Comparison of ENCODE assay signal across 13 cellular contexts in genomic region chr7:103325744-103326143, GRCh38.
"Had no signal": no experiment of that assay in that cellular context is flagged by ENCODE, and none has a peak within 500 bp of the region (broad histone marks: within the 10 kb centered on the region; RNA-seq: fewer than 3 reads in every experiment).

No MANE protein-coding gene starts in this region.

- H3K9me3 ChIP-seq: ascending aorta, thoracic aorta, upper lobe of right lung had no signal

- H3K9me3 Mint-ChIP-seq: activated CD4-positive, alpha-beta T cell treated with anti-CD3 and anti-CD28 coated beads, Interleukin-2, amount 10 ng/mL, durations not matched to agents 7 days and 5 days; immature natural killer cell; natural killer cell treated with Interleukin-12 subunit alpha and Interleukin-12 subunit beta and Interleukin-15 and Interleukin-18, amount 100 ng/mL, for 72 hours had no signal

- H3K27ac ChIP-seq: ascending aorta, thoracic aorta, upper lobe of right lung, WERI-Rb-1 had no signal

- ATAC-seq: natural killer cell treated with Interleukin-12 subunit alpha and Interleukin-12 subunit beta and Interleukin-15 and Interleukin-18, amount 100 ng/mL, for 72 hours; SK-N-SH treated with all-trans-retinoic acid at 6 μM for 48 hours; upper lobe of right lung had no signal

- H3K4me3 ChIP-seq: ascending aorta, thoracic aorta, upper lobe of right lung had no signal

- H3K4me3 Mint-ChIP-seq: activated CD4-positive, alpha-beta T cell treated with anti-CD3 and anti-CD28 coated beads, Interleukin-2, amount 10 ng/mL, durations not matched to agents 7 days and 5 days; immature natural killer cell; natural killer cell treated with Interleukin-12 subunit alpha and Interleukin-12 subunit beta and Interleukin-15 and Interleukin-18, amount 100 ng/mL, for 72 hours had no signal

- H3K4me1 ChIP-seq: ascending aorta, upper lobe of right lung had no signal

- H3K27ac Mint-ChIP-seq: activated CD4-positive, alpha-beta T cell treated with anti-CD3 and anti-CD28 coated beads, Interleukin-2, amount 10 ng/mL, durations not matched to agents 7 days and 5 days; immature natural killer cell had no signal

- H3K27me3 Mint-ChIP-seq: activated CD4-positive, alpha-beta T cell treated with anti-CD3 and anti-CD28 coated beads, Interleukin-2, amount 10 ng/mL, durations not matched to agents 7 days and 5 days; natural killer cell treated with Interleukin-12 subunit alpha and Interleukin-12 subunit beta and Interleukin-15 and Interleukin-18, amount 100 ng/mL, for 72 hours had no signal

- DNase-seq: activated CD4-positive, alpha-beta T cell treated with anti-CD3 and anti-CD28 coated beads, Interleukin-2, amount 10 ng/mL, durations not matched to agents 7 days and 5 days; head of caudate nucleus; immature natural killer cell; nucleus accumbens; stimulated activated CD4-positive, alpha-beta T cell treated with anti-CD3 and anti-CD28 coated beads, Interleukin-4, amount 100 ng/mL, for 4 hours; stimulated activated CD8-positive, alpha-beta memory T cell treated with anti-CD3 and anti-CD28 coated beads, Interleukin-4, amount 100 ng/mL, for 48 hours; T-helper 1 cell; upper lobe of right lung; WERI-Rb-1 had no signal

- H3K27me3 ChIP-seq: ascending aorta, upper lobe of right lung had no signal
